20 cellular contexts compared by ENCODE assay signal in the genomic region with DNA sequence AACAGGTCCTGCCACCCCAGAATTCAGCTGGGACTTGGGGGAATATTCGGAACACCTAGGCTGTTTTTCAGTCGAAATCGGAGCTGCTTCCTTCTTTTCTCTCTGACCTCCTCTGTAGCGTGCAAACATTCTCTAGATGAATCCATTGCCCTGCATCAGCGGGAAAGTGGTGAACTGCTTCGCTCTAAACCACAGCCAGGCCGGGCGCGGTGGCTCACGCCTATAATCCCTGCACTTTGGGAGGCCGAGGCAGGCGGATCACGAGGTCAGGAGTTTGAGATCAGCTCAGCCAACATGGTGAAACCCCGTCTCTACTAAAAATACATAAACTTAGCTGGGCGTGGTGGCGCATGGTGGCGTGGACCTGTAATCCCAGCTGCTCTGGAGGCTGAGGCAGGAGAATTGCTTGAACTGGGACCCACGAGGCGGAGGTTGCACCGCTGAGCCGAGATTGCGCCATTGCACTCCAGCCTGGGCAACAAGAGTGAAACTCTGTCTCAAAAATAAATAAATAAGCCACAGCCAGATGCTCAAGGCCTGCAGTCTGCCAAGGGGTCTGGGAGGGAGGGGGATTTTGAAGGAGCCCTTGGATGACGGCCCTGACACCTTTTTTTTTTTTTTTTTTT.
DNase-seq lines count a peak whose midpoint lies in the region; ATAC-seq, FAIRE-seq and TF ChIP-seq lines count a peak whose summit lies in the region.
"Had no signal": no experiment of that assay in that cellular context is flagged by ENCODE, and none has a peak within 500 bp of the region (broad histone marks: within the 10 kb centered on the region; RNA-seq: fewer than 3 reads in every experiment).

No MANE protein-coding gene starts in this region.

- no peak overlapping the region for H3K4me3 ChIP-seq in HepG2 (replicated peaks in 1 of 3; ENCODE audit: insufficient read depth in 1 of 3, low read depth in 2 of 3, low read length in 3 of 3)
- H3K4me3 ChIP-seq in right lobe of liver, result no peak overlapping the region
- H3K4me3 ChIP-seq in NT2/D1 (ENCODE audit: insufficient read length, low read depth), result no peak overlapping the region
- H3K4me3 ChIP-seq: HAP-1, SK-N-MC had no signal

- peaks cover 14 to 67% of the 10 kb centered on the region in 2 experiments for H3K27me3 ChIP-seq in HepG2 (ENCODE audit: control insufficient read depth in 1 of 2, insufficient read depth in 2 of 2, low read length in 2 of 2)
- no peaks in the 10 kb centered on the region for H3K27me3 ChIP-seq in right lobe of liver
- H3K27me3 ChIP-seq in NT2/D1 (ENCODE audit: insufficient read depth, insufficient read length), result peaks cover 5% of the 10 kb centered on the region

- H3K9me3 Mint-ChIP-seq in memory B cell, result peaks cover 6% of the 10 kb centered on the region
- H3K9me3 Mint-ChIP-seq: CD8-positive, alpha-beta T cell had no signal

- CTCF ChIA-PET in HepG2 (lab: Yijun Ruan, JAX; ENCODE audit: low intra/inter-chr PET ratio, low total read pairs), result no interaction called here

- intact Hi-C loops in HepG2 (cut with micrococcal nuclease; ENCODE audit: unreplicated experiment) (no loop called here), right lobe of liver (cut with DNase I) (no loop called here)

- peaks cover 1% of the 10 kb centered on the region for H3K36me3 Mint-ChIP-seq in memory B cell
- H3K36me3 Mint-ChIP-seq: CD8-positive, alpha-beta T cell; IgD-negative memory B cell had no signal

- 59% methylated on average over 23 of the region's 23 CpGs for WGBS in HepG2 (ENCODE audit: low lambda C conversion rate)
- 84% methylated on average over 18 of the region's 23 CpGs for WGBS in right lobe of liver (ENCODE audit: insufficient coverage, low coverage, low lambda C conversion rate, missing lambda C conversion rate)

- FAIRE-seq in HepG2 (lab: Jason Lieb, UNC), result no peak
- FAIRE-seq: D721Med had no signal

- peaks cover 22% of the 10 kb centered on the region for H3K4me1 ChIP-seq in HepG2 (ENCODE audit: insufficient read depth, low read length)
- no peaks in the 10 kb centered on the region for H3K4me1 ChIP-seq in right lobe of liver
- H3K4me1 ChIP-seq in NT2/D1 (ENCODE audit: insufficient read depth, insufficient read length), result peaks cover 4% of the 10 kb centered on the region
- H3K4me1 ChIP-seq: HAP-1 had no signal

- H3K27ac ChIP-seq in HepG2 (ENCODE audit: extremely low read length, insufficient read depth, low read length) (no peak overlapping the region), right lobe of liver (no peak overlapping the region)
- H3K27ac ChIP-seq: RWPE1, SK-N-MC had no signal

- BruUV-seq in HepG2 (replicated peaks; lab: Mats Ljungman, UMichigan), result no TSS peak

- TF ChIP-seq EP300 in HepG2 (IDR thresholded peaks at IDR 0.05; ENCODE audit: low read depth in 2 of 2, low read length in 2 of 2), result no peak
- TF ChIP-seq EP300 in HepG2 (CRISPR knock-in tag; IDR thresholded peaks at IDR 0.05; ENCODE audit: borderline replicate concordance), result no peak

- H2AFZ ChIP-seq in HepG2 (ENCODE audit: low read length), result no peak overlapping the region

- POLR2A ChIA-PET in HepG2 (lab: Yijun Ruan, JAX), result no interaction called here

- no peak overlapping the region for H3K27ac Mint-ChIP-seq in memory B cell
- H3K27ac Mint-ChIP-seq: CD8-positive, alpha-beta T cell; IgD-negative memory B cell had no signal

- no peaks in the 10 kb centered on the region for H3K79me2 ChIP-seq in HepG2 (ENCODE audit: insufficient read depth, low read length)

- H3K4me1 Mint-ChIP-seq in memory B cell, result peaks cover 7% of the 10 kb centered on the region

- peaks cover 13% of the 10 kb centered on the region for H3K27me3 Mint-ChIP-seq in memory B cell

- TF ChIP-seq CTCF in HepG2 (CRISPR knock-in tag; IDR thresholded peaks at IDR 0.05) (no peak), right lobe of liver (IDR thresholded peaks at IDR 0.05) (no peak)

- H3K36me3 ChIP-seq in HepG2 (replicated peaks in 1 of 2; ENCODE audit: control insufficient read depth in 1 of 2, insufficient read depth in 2 of 2, low read length in 2 of 2), result no peaks in the 10 kb centered on the region
- no peaks in the 10 kb centered on the region for H3K36me3 ChIP-seq in right lobe of liver
- H3K36me3 ChIP-seq in NT2/D1 (ENCODE audit: insufficient read depth, insufficient read length, low read length), result no peaks in the 10 kb centered on the region
- H3K36me3 ChIP-seq: HAP-1 had no signal

- no peak for DNase-seq in HepG2 (ENCODE audit: low spot score)
- DNase-seq in right lobe of liver, result no peak
- DNase-seq in NT2/D1 (ENCODE audit: low read depth, low spot score), result no peak
- no peak for DNase-seq in memory B cell (ENCODE audit: low spot score in 2 of 2)
- DNase-seq in Kasumi-1 (lab: John Stamatoyannopoulos, UW), result no peak
- DNase-seq in NCI-H2107 treated with DMSO at 0.1 percent for 48 hours (lab: John Stamatoyannopoulos, UW; ENCODE audit: unreplicated experiment), result no peak
- DNase-seq: CD8-positive, alpha-beta T cell; MV-4-11; NCI-H1417 treated with DMSO at 0.1 percent for 48 hours; NCI-H2081; NCI-H226; NCI-H526 treated with DMSO at 0.1 percent for 48 hours; OCI-M1 had no signal

- in situ Hi-C loops in HepG2 (cut with HindIII; ENCODE audit: extremely low pct_ligation_motif_present, low pct_unique_long_range_greater_than_20kb), result no loop called here

- TF ChIP-seq POLR2A in HepG2 (IDR thresholded peaks at IDR 0.05; ENCODE audit: insufficient read depth in 1 of 2, low read depth in 2 of 2, low read length in 2 of 2) (no peak), right lobe of liver (IDR thresholded peaks at IDR 0.05) (no peak)

- H3K4me2 ChIP-seq in HepG2 (ENCODE audit: low read depth, low read length), result no peak overlapping the region

- H3K9ac ChIP-seq in HepG2 (ENCODE audit: insufficient read depth, low read depth, low read length) (no peak overlapping the region), NT2/D1 (ENCODE audit: insufficient read length, low read depth) (peak overlapping the region; percentile 13)

- H4K20me1 ChIP-seq in HepG2 (ENCODE audit: insufficient read depth, low read length), result no peaks in the 10 kb centered on the region

- ATAC-seq in HepG2, result no peak
- no peak for ATAC-seq in right lobe of liver
- ATAC-seq in memory B cell (ENCODE audit: low read depth), result no peak
- no peak for ATAC-seq in HG03571 (IDR thresholded peaks at IDR 0.05; ENCODE audit: unreplicated experiment)
- ATAC-seq in GM21360 (IDR thresholded peaks at IDR 0.05; ENCODE audit: unreplicated experiment), result no peak
- ATAC-seq: CD8-positive, alpha-beta T cell had no signal

- H3K4me3 Mint-ChIP-seq in memory B cell, result peak overlapping the region; percentile 30
- H3K4me3 Mint-ChIP-seq: CD8-positive, alpha-beta T cell had no signal

- no peak for TF ChIP-seq RAD21 in HepG2 (CRISPR knock-in tag; IDR thresholded peaks at IDR 0.05)

- H3K9me3 ChIP-seq in HepG2 (ENCODE audit: low read length) (no peaks in the 10 kb centered on the region), right lobe of liver (no peaks in the 10 kb centered on the region), NT2/D1 (ENCODE audit: insufficient read depth, low read length) (peaks cover 11% of the 10 kb centered on the region; the same call in 1 of the 2 replicates)
- H3K9me3 ChIP-seq: HAP-1 had no signal

TF ChIP-seq in HepG2, 621 proteins besides CTCF, POLR2A, EP300 and RAD21:
- TF ChIP-seq CEBPB (IDR thresholded peaks at IDR 0.05; ENCODE audit: borderline replicate concordance, low read depth, low read length), result peak; percentile 35; the same call in 1 of the 2 replicates
- TF ChIP-seq CEBPG (CRISPR knock-in tag; IDR thresholded peaks at IDR 0.05), result 0 out of 2 replicates have a peak, but pooled peaks have one; percentile 24
- TF ChIP-seq NONO (IDR thresholded peaks at IDR 0.05), result no peak
- TF ChIP-seq NONO (CRISPR knock-in tag; conservative IDR thresholded peaks at IDR 0.05), result no peak
